In the genomic region with DNA sequence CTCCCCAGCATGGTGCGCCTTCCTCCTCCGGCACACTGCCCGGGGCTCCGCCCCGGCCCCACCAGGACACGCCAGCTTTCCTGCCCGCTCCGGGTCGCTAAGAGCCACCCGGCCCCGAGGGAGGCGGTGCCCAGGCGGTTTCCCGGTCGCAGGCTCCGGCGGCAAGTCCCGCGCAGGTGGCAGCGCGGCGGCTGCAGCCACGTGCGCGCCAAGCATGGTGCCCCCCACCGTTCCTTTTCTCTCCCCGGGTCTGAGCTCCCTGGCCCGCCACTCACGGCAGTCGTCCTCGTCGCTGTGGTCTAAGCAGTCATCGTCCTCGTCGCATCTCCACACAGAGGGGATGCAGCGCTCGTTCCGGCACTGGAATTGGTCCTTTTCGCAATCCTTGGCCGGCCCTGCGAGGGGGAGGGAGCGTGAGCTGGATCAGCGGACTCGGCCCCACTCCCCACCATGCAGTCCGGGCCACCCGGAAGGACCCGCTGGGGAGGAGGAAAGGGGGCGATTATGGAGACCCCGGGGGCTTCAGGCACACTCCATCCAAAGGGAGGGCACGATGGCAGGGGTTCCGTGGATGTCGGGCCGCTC, we compare ENCODE assay signal across 8 cellular contexts. TPM values are rescaled to one million over a fixed set of nuclear protein-coding genes. Genes with fewer than 3 reads are reported as not detected.
DNase-seq lines count a peak whose midpoint lies in the region; ATAC-seq and TF ChIP-seq lines count a peak whose summit lies in the region.

No MANE protein-coding gene starts in this region.

- peak overlapping the region; percentile 90 for H3K27ac ChIP-seq in BLaER1
- H3K27ac ChIP-seq in iPS-20b (ENCODE audit: low read length): peak overlapping the region; percentile 69

- H3K9ac ChIP-seq in BLaER1 (peak overlapping the region; percentile 85), iPS-20b (ENCODE audit: low read depth, low read length) (peak overlapping the region; percentile 90)

- DNase-seq in NCI-H82 (lab: John Stamatoyannopoulos, UW) (peak; percentile 86), ureter (ENCODE audit: low spot score) (no peak)
- DNase-seq in activated naive CD8-positive, alpha-beta T cell treated with anti-CD3 and anti-CD28 coated beads, Interleukin-2, amount 50 U/mL, for 16 hours (ENCODE audit: low read depth, low spot score): peak; percentile 17
- DNase-seq in stimulated activated effector memory CD8-positive, alpha-beta T cell treated with anti-CD3 and anti-CD28 coated beads, Interleukin-12 subunit alpha, Interleukin-12 subunit beta, amount 100 ng/mL, for 72 hours (ENCODE audit: low spot score in 2 of 2): no peak

- H3K9me3 ChIP-seq in BLaER1 (no peaks in the 10 kb centered on the region), iPS-20b (ENCODE audit: insufficient read depth, low read depth, low read length) (no peaks in the 10 kb centered on the region)

- TF ChIP-seq POLR2A in GM18526 (IDR thresholded peaks at IDR 0.05; ENCODE audit: extremely low read depth, insufficient read length): peak; percentile 6

- H4K20me1 ChIP-seq in BLaER1: peaks cover 43% of the 10 kb centered on the region

- H3K4me2 ChIP-seq in BLaER1: peak overlapping the region; percentile 89

- H3K36me3 ChIP-seq in BLaER1 (peaks cover 36% of the 10 kb centered on the region), iPS-20b (ENCODE audit: insufficient read depth, low read depth, low read length) (peaks cover 39% of the 10 kb centered on the region)

- H3K9me3 Mint-ChIP-seq in stimulated activated effector memory CD8-positive, alpha-beta T cell treated with anti-CD3 and anti-CD28 coated beads, Interleukin-12 subunit alpha, Interleukin-12 subunit beta, amount 100 ng/mL, for 72 hours: no peaks in the 10 kb centered on the region

- peaks cover 52% of the 10 kb centered on the region for H3K4me1 Mint-ChIP-seq in stimulated activated effector memory CD8-positive, alpha-beta T cell treated with anti-CD3 and anti-CD28 coated beads, Interleukin-12 subunit alpha, Interleukin-12 subunit beta, amount 100 ng/mL, for 72 hours

- H3K36me3 Mint-ChIP-seq in stimulated activated effector memory CD8-positive, alpha-beta T cell treated with anti-CD3 and anti-CD28 coated beads, Interleukin-12 subunit alpha, Interleukin-12 subunit beta, amount 100 ng/mL, for 72 hours: peaks cover 61% of the 10 kb centered on the region

- H3K27me3 ChIP-seq in BLaER1 (no peaks in the 10 kb centered on the region), iPS-20b (ENCODE audit: insufficient read depth, low read length) (no peaks in the 10 kb centered on the region)

- H3K4me3 Mint-ChIP-seq in stimulated activated effector memory CD8-positive, alpha-beta T cell treated with anti-CD3 and anti-CD28 coated beads, Interleukin-12 subunit alpha, Interleukin-12 subunit beta, amount 100 ng/mL, for 72 hours: peak overlapping the region; percentile 95

- H3K4me3 ChIP-seq in BLaER1 (peak overlapping the region; percentile 98), iPS-20b (ENCODE audit: low read length) (peak overlapping the region; percentile 76)

- peak; percentile 30 for ATAC-seq in HG02943 (IDR thresholded peaks at IDR 0.05; ENCODE audit: low read depth, unreplicated experiment)
- peak; percentile 49 for ATAC-seq in stimulated activated effector memory CD8-positive, alpha-beta T cell treated with anti-CD3 and anti-CD28 coated beads, Interleukin-12 subunit alpha, Interleukin-12 subunit beta, amount 100 ng/mL, for 72 hours

- H3K27ac Mint-ChIP-seq in stimulated activated effector memory CD8-positive, alpha-beta T cell treated with anti-CD3 and anti-CD28 coated beads, Interleukin-12 subunit alpha, Interleukin-12 subunit beta, amount 100 ng/mL, for 72 hours: peak overlapping the region; percentile 95

- H3K4me1 ChIP-seq in BLaER1 (peaks cover 62% of the 10 kb centered on the region), iPS-20b (ENCODE audit: insufficient read depth, low read length) (peaks cover 9% of the 10 kb centered on the region; the same call in 1 of the 2 replicates)

RNA-seq across cellular contexts. Expression of a gene that starts 1.2 kb away (rescaled TPM):
- 11.3 TPM for total RNA-seq in ureter

Comparison
In these comparisons a context has a peak if more than half of its experiments do, and no peak if none do; other contexts are left out.
1. DNase-seq: peak in NCI-H82 (single experiment) and activated naive CD8-positive, alpha-beta T cell treated with anti-CD3 and anti-CD28 coated beads, Interleukin-2, amount 50 U/mL, for 16 hours (single experiment); none in stimulated activated effector memory CD8-positive, alpha-beta T cell treated with anti-CD3 and anti-CD28 coated beads, Interleukin-12 subunit alpha, Interleukin-12 subunit beta, amount 100 ng/mL, for 72 hours (0 of 2) and ureter (single experiment).